In the genomic region with DNA sequence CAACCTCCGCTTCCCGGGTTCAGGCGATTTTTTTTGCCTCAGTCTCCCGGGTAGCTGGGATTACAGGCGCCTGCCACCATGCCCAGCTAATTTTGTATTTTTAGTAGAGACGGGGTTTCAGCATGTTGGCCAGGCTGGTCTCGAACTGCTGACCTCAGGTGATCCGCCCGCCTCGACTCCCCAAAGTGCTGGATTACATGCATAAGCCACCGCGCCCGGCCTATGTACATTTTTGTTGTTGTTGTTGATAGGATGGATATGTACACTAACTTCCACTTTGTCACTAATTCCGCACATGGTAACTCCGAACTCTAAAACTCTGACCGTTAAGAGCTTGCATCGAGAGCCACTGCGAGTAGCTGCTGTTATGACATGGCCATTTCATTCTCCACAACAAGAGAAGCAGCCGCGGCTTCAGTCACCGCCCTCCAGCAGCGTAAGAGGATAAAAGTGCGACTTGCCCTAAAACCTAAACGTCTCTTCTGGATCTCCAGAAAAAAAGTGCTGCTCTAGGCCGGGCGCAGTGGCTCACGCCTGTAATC, we compare ENCODE assay signal across 9 cellular contexts. TPM values are rescaled to one million over a fixed set of nuclear protein-coding genes. Genes with fewer than 3 reads are reported as not detected.
DNase-seq lines count a peak whose midpoint lies in the region; ATAC-seq, FAIRE-seq and TF ChIP-seq lines count a peak whose summit lies in the region.
"Had no signal": no experiment of that assay in that cellular context is flagged by ENCODE, and none has a peak within 500 bp of the region (broad histone marks: within the 10 kb centered on the region; RNA-seq: fewer than 3 reads in every experiment).

No MANE protein-coding gene starts in this region.

- TF ChIP-seq CTCF in A549 (IDR thresholded peaks at IDR 0.05), result no peak
- TF ChIP-seq CTCF in HFFc6 (IDR thresholded peaks at IDR 0.05), result no peak
- TF ChIP-seq CTCF in K562 (IDR thresholded peaks at IDR 0.05 in 2 of 3, conservative IDR thresholded peaks at IDR 0.05 in 1 of 3; ENCODE audit: insufficient read depth in 2 of 3, low read depth in 1 of 3, low read length in 3 of 3), result no peak
- TF ChIP-seq CTCF in GM20000 (IDR thresholded peaks at IDR 0.05; ENCODE audit: extremely low read depth, missing control alignments), result no peak

- H3K9me3 Mint-ChIP-seq in HFFc6, result no peaks in the 10 kb centered on the region
- no peaks in the 10 kb centered on the region for H3K9me3 Mint-ChIP-seq in naive thymus-derived CD8-positive, alpha-beta T cell

- no peak for TF ChIP-seq POLR2A in A549 (IDR thresholded peaks at IDR 0.05; ENCODE audit: low read length)
- no peak for TF ChIP-seq POLR2A in K562 (conservative IDR thresholded peaks at IDR 0.05)

- in situ Hi-C loops in K562 (cut with MboI), result no loop called here

- peak overlapping the region; percentile 11 to 99; a peak in 3 of 4 replicates for H3K9ac ChIP-seq in K562 (ENCODE audit: insufficient read depth in 1 of 2, low read depth in 2 of 2, low read length in 2 of 2)

- H3K36me3 ChIP-seq in K562 (ENCODE audit: control insufficient read depth, insufficient read depth, low read length), result peaks cover 36% of the 10 kb centered on the region

- peak overlapping the region; percentile 82 for H3K4me2 ChIP-seq in A549
- H3K4me2 ChIP-seq in K562 (ENCODE audit: insufficient read depth, low read length), result peak overlapping the region; percentile 61

- H3K27ac Mint-ChIP-seq in HFFc6, result no peak overlapping the region
- peak overlapping the region; percentile 88 to 98 (median 97) for H3K27ac Mint-ChIP-seq in naive thymus-derived CD8-positive, alpha-beta T cell

- no peak for TF ChIP-seq EP300 in A549 (IDR thresholded peaks at IDR 0.05)
- no peak for TF ChIP-seq EP300 in K562 (IDR thresholded peaks at IDR 0.05; ENCODE audit: low read length)

- WGBS in A549 (ENCODE audit: missing lambda C conversion rate), result 79% methylated on average over 27 of the region's 27 CpGs
- 76% methylated on average over 27 of the region's 27 CpGs for whole genome bisulfite sequencing in K562 (ENCODE audit: insufficient coverage, low coverage, missing lambda C conversion rate)

- H2AFZ ChIP-seq in K562 (ENCODE audit: low read depth, low read length), result peak overlapping the region; percentile 88

- BruUV-seq in K562 (replicated peaks; lab: Mats Ljungman, UMichigan), result TSS peak; percentile 59

- peaks cover 12% of the 10 kb centered on the region for H3K4me1 ChIP-seq in A549
- H3K4me1 ChIP-seq in K562 (replicated peaks in 1 of 2; ENCODE audit: control insufficient read depth in 2 of 2, insufficient read depth in 2 of 2, low read length in 2 of 2), result peaks cover 7 to 15% of the 10 kb centered on the region in 2 experiments

- ATAC-seq in A549 (no peak), K562 (no peak; the same call in 2 of the 3 replicates), GM18873 (IDR thresholded peaks at IDR 0.05; ENCODE audit: low FRiP score, unreplicated experiment) (no peak)
- no peak for ATAC-seq in naive thymus-derived CD8-positive, alpha-beta T cell

- H3K4me1 Mint-ChIP-seq in HFFc6 (ENCODE audit: low read depth), result peaks cover 28% of the 10 kb centered on the region
- H3K4me1 Mint-ChIP-seq in naive thymus-derived CD8-positive, alpha-beta T cell, result peaks cover 13 to 40% (median 38%) of the 10 kb centered on the region in 4 donors

- H3K27ac ChIP-seq in A549 (peak overlapping the region; percentile 72 to 99), K562 (ENCODE audit: extremely low read depth, low read depth, low read length) (peak overlapping the region; percentile 50; the same call in 1 of the 3 replicates)

- H3K27me3 ChIP-seq in K562 (ENCODE audit: control insufficient read depth in 2 of 2, insufficient read depth in 2 of 2, low read length in 2 of 2), result no peaks in the 10 kb centered on the region

- intact Hi-C loops in K562 (cut with micrococcal nuclease), result loop anchor here (2.0 to 5.0 kb wide), 2 partner anchors 28 to 35 kb away; partner anchors contain the start of genes DDIT3, GLI1 and MBD6

- H3K9me3 ChIP-seq in A549 (no peaks in the 10 kb centered on the region), K562 (replicated peaks; ENCODE audit: control insufficient read depth, insufficient read depth, low read depth, low read length) (no peaks in the 10 kb centered on the region)

- H3K36me3 Mint-ChIP-seq in HFFc6 (ENCODE audit: low read depth), result peaks cover 26% of the 10 kb centered on the region
- H3K36me3 Mint-ChIP-seq in naive thymus-derived CD8-positive, alpha-beta T cell, result peaks cover 6 to 37% (median 13%) of the 10 kb centered on the region in 3 donors

- TF ChIP-seq RAD21 in A549 (conservative IDR thresholded peaks at IDR 0.05 in 1 of 2, IDR thresholded peaks at IDR 0.05 in 1 of 2) (no peak), K562 (CRISPR knock-in tag; conservative IDR thresholded peaks at IDR 0.05 in 1 of 2, IDR thresholded peaks at IDR 0.05 in 1 of 2) (no peak)

- peaks cover 35% of the 10 kb centered on the region for H3K79me2 ChIP-seq in K562 (ENCODE audit: control insufficient read depth, insufficient read depth, low read length)

- H4K20me1 ChIP-seq in K562 (replicated peaks; ENCODE audit: control insufficient read depth, insufficient read depth, low read length), result no peaks in the 10 kb centered on the region

- DNase-seq in A549 (ENCODE audit: low read depth in 1 of 2, low spot score in 1 of 2), result no peak
- no peak for DNase-seq in HFFc6
- DNase-seq in K562 (ENCODE audit: extremely low read depth in 1 of 4, low spot score in 3 of 4), result no peak
- peak in 2 of 10 donors; percentile 20 to 63 for DNase-seq in naive thymus-derived CD8-positive, alpha-beta T cell
- no peak for DNase-seq in glomerular visceral epithelial cell (ENCODE audit: extremely low spot score)
- DNase-seq in retina, result no peak
- DNase-seq in GM20000 (ENCODE audit: low spot score), result no peak

- H3K9me1 ChIP-seq in K562 (ENCODE audit: control insufficient read depth, insufficient read depth, low read length), result peaks cover 3% of the 10 kb centered on the region

- peak overlapping the region; percentile 97 for H3K4me3 Mint-ChIP-seq in HFFc6
- H3K4me3 Mint-ChIP-seq in naive thymus-derived CD8-positive, alpha-beta T cell, result peak overlapping the region in 4 of 10 donors; percentile 95 to 99 (median 96)

- H3K27me3 Mint-ChIP-seq in HFFc6 (ENCODE audit: insufficient read depth), result peaks cover 2% of the 10 kb centered on the region; the same call in 1 of the 2 replicates
- no peaks in the 10 kb centered on the region for H3K27me3 Mint-ChIP-seq in naive thymus-derived CD8-positive, alpha-beta T cell

- H3K4me3 ChIP-seq in A549, result peak overlapping the region; percentile 30; the same call in 2 of the 3 replicates
- 0 out of 2 replicates have a peak overlapping the region, but pooled peaks have one; percentile 83 for H3K4me3 ChIP-seq in K562

- FAIRE-seq in A549 (lab: Jason Lieb, UNC) (no peak), K562 (lab: Jason Lieb, UNC) (no peak)

- POLR2A ChIA-PET in A549 (lab: Yijun Ruan, JAX) (interaction anchor here (0.7 kb wide), 2 partner anchors 22 to 190 kb away, joined by 3 to 6 read pairs; no protein-coding TSS in a partner anchor), K562 (lab: Yijun Ruan, JAX) (interaction anchor here (0.9 to 2.1 kb wide), 3 partner anchors 12 to 31 kb away, joined by 3 to 7 read pairs (median 3); no protein-coding TSS in a partner anchor)
- POLR2A ChIA-PET in naive thymus-derived CD8-positive, alpha-beta T cell (lab: Charles Lee), result interaction anchor here (0.7 to 6.4 kb wide), 6 partner anchors 7 to 39 kb away, joined by 5 to 65 read pairs (median 9); partner anchors contain the start of genes ARHGAP9 and DDIT3

- CTCF ChIA-PET in A549 (lab: Yijun Ruan, JAX), result interaction anchor here (1.0 to 19.9 kb wide), 6 partner anchors 10 to 249 kb away, joined by 3 to 240 read pairs (median 6); partner anchors contain the start of gene GLI1
- CTCF ChIA-PET in K562 (lab: Yijun Ruan, JAX; ENCODE audit: low intra/inter-chr PET ratio), result no interaction called here

RNA-seq across cellular contexts. Expression of gene MARS1, which starts 0.7 kb away (rescaled TPM):
- polyA plus RNA-seq in A549 (2011; rRNA removed) (372 and 406 TPM in 2 replicates), A549 (2017; fragmentation: RNase III; extraction: RNeasy Plus Mini Kit Qiagen cat#74134 plus additional on column Dnase treatment) (209 to 230 TPM (median 227 TPM) in 3 replicates), K562 (2011; rRNA removed) (145 and 271 TPM in 2 replicates), K562 (2014; fragmentation: Illumina TruSeq; extraction: Trizol) (298 and 362 TPM in 2 replicates), K562 (2014; fragmentation: Nextera tagmentation; extraction: Ambion mirVana) (100 to 1,000 TPM; 117 to 168 TPM), K562 (2014; rRNA removed) (221 and 229 TPM in 2 replicates)
- polyA plus RNA-seq in A549 (2012; cell fraction: cytosol; rRNA removed), result 236 and 247 TPM in 2 replicates
- 504 and 527 TPM in 2 replicates for polyA plus RNA-seq in A549 (2012; cell fraction: nucleus; rRNA removed)
- 428 and 497 TPM in 2 replicates for polyA minus RNA-seq in A549 (2011; rRNA and poly(A)+ RNA removed)
- total RNA-seq in HFFc6 (2021; fragmentation: NEBNext Ultra II Directional; extraction: Animal tissue kit (Norgen Biotek cat#: 25700)), result 100 to 1,000 TPM; 179 to 207 (median 193) TPM
- 823 and 1,075 TPM in 2 replicates for total RNA-seq in K562 (2011; cell fraction: chromatin; rRNA removed; ENCODE audit: low replicate concordance)
- total RNA-seq in K562 (2011; cell fraction: nucleolus; rRNA removed), result 517 and 536 TPM in 2 replicates
- total RNA-seq in K562 (2011; cell fraction: nucleoplasm; rRNA removed), result 605 and 612 TPM in 2 replicates
- total RNA-seq in K562 (2014; rRNA removed) (231 and 232 TPM in 2 replicates), K562 (2014; rRNA removed; fragmentation: Illumina TruSeq; extraction: Trizol) (220 and 245 TPM in 2 replicates), K562 (2015; rRNA removed; fragmentation: Illumina TruSeq; extraction: Trizol) (158 and 169 TPM in 2 replicates), K562 (2021) (339 and 382 TPM in 2 replicates)
- 137 and 183 TPM in 2 replicates for polyA plus RNA-seq in K562 (2011; cell fraction: cytosol; rRNA removed)
- polyA plus RNA-seq in K562 (2011; cell fraction: nucleus; rRNA removed), result 838 and 1,308 TPM in 2 replicates
- 210 and 555 TPM in 2 replicates for polyA plus RNA-seq in K562 (2012)
- polyA minus RNA-seq in K562 (2011; rRNA and poly(A)+ RNA removed), result 171 and 257 TPM in 2 replicates
- polyA minus RNA-seq in K562 (2011; cell fraction: cytosol; rRNA and poly(A)+ RNA removed), result 105 and 116 TPM in 2 replicates
- polyA minus RNA-seq in K562 (2011; cell fraction: nucleus; rRNA and poly(A)+ RNA removed), result 226 and 398 TPM in 2 replicates
- 100 to 1,000 TPM; 368 to 386 TPM for total RNA-seq in naive thymus-derived CD8-positive, alpha-beta T cell
- 10 to 100 TPM; 81.0 to 93.5 (median 91.9) TPM for polyA plus RNA-seq in naive thymus-derived CD8-positive, alpha-beta T cell

RNA-seq across cellular contexts. Expression of gene ARHGAP9, which starts 7.5 kb away (rescaled TPM):
- polyA plus RNA-seq in A549 (2011; rRNA removed), result 0.25 and 0.50 TPM in 2 replicates
- 0.23 and 0.24 TPM in 2 replicates for polyA plus RNA-seq in A549 (2012; cell fraction: cytosol; rRNA removed)
- polyA plus RNA-seq in A549 (2012; cell fraction: nucleus; rRNA removed), result 0.62 and 0.77 TPM in 2 replicates
- 0.20 to 0.29 TPM in 2 of 3 replicates, not detected in the other for polyA plus RNA-seq in A549 (2017; fragmentation: RNase III; extraction: RNeasy Plus Mini Kit Qiagen cat#74134 plus additional on column Dnase treatment)
- not detected in 2 replicates for polyA minus RNA-seq in A549 (2011; rRNA and poly(A)+ RNA removed)
- total RNA-seq in HFFc6 (2021; fragmentation: NEBNext Ultra II Directional; extraction: Animal tissue kit (Norgen Biotek cat#: 25700)), result under 1 TPM in 5 of 6 experiments, not detected in 1; 0.11 to 0.85 (median 0.21) TPM
- 8.4 and 15.8 TPM in 2 replicates for total RNA-seq in K562 (2011; cell fraction: chromatin; rRNA removed; ENCODE audit: low replicate concordance)
- 5.3 and 7.2 TPM in 2 replicates for total RNA-seq in K562 (2011; cell fraction: nucleolus; rRNA removed)
- total RNA-seq in K562 (2011; cell fraction: nucleoplasm; rRNA removed), result 7.3 and 8.5 TPM in 2 replicates
- 3.8 and 4.6 TPM in 2 replicates for total RNA-seq in K562 (2014; rRNA removed)
- total RNA-seq in K562 (2014; rRNA removed; fragmentation: Illumina TruSeq; extraction: Trizol), result 3.1 and 4.2 TPM in 2 replicates
- 5.1 and 5.8 TPM in 2 replicates for total RNA-seq in K562 (2015; rRNA removed; fragmentation: Illumina TruSeq; extraction: Trizol)
- total RNA-seq in K562 (2021), result 5.9 and 6.0 TPM in 2 replicates
- polyA plus RNA-seq in K562 (2011; rRNA removed), result 6.5 and 22.7 TPM in 2 replicates
- 7.6 and 14.0 TPM in 2 replicates for polyA plus RNA-seq in K562 (2011; cell fraction: cytosol; rRNA removed)
- 53.3 and 109 TPM in 2 replicates for polyA plus RNA-seq in K562 (2011; cell fraction: nucleus; rRNA removed)
- polyA plus RNA-seq in K562 (2012), result 5.2 and 15.6 TPM in 2 replicates
- 5.4 and 6.5 TPM in 2 replicates for polyA plus RNA-seq in K562 (2014; fragmentation: Illumina TruSeq; extraction: Trizol)
- polyA plus RNA-seq in K562 (2014; fragmentation: Nextera tagmentation; extraction: Ambion mirVana), result 1 to 10 TPM; 1.5 to 2.0 TPM
- polyA plus RNA-seq in K562 (2014; rRNA removed), result 3.3 and 10.2 TPM in 2 replicates
- polyA minus RNA-seq in K562 (2011; rRNA and poly(A)+ RNA removed), result 2.8 and 7.2 TPM in 2 replicates
- 1.5 and 8.5 TPM in 2 replicates for polyA minus RNA-seq in K562 (2011; cell fraction: cytosol; rRNA and poly(A)+ RNA removed)
- polyA minus RNA-seq in K562 (2011; cell fraction: nucleus; rRNA and poly(A)+ RNA removed), result 4.3 and 13.0 TPM in 2 replicates
- 100 to 1,000 TPM; 287 to 291 TPM for total RNA-seq in naive thymus-derived CD8-positive, alpha-beta T cell
- polyA plus RNA-seq in naive thymus-derived CD8-positive, alpha-beta T cell, result 100 to 1,000 TPM; 136 to 240 (median 150) TPM
- total RNA-seq: renal cortical epithelial cell had no signal

RNA-seq across cellular contexts. Expression of gene GLI1, which starts 27.5 kb away (rescaled TPM):
- polyA plus RNA-seq in A549 (2011; rRNA removed) (27.3 and 30.0 TPM in 2 replicates), A549 (2017; fragmentation: RNase III; extraction: RNeasy Plus Mini Kit Qiagen cat#74134 plus additional on column Dnase treatment) (13.0 to 13.5 TPM (median 13.1 TPM) in 3 replicates), K562 (2011; rRNA removed) (0.33 and 1.1 TPM in 2 replicates), K562 (2014; fragmentation: Illumina TruSeq; extraction: Trizol) (0.61 and 0.80 TPM in 2 replicates), K562 (2014; fragmentation: Nextera tagmentation; extraction: Ambion mirVana) (under 1 TPM; 0.24 to 0.31 TPM), K562 (2014; rRNA removed) (0.51 and 0.64 TPM in 2 replicates)
- 22.8 and 31.1 TPM in 2 replicates for polyA plus RNA-seq in A549 (2012; cell fraction: cytosol; rRNA removed)
- polyA plus RNA-seq in A549 (2012; cell fraction: nucleus; rRNA removed), result 95.0 and 106 TPM in 2 replicates
- 44.9 and 52.6 TPM in 2 replicates for polyA minus RNA-seq in A549 (2011; rRNA and poly(A)+ RNA removed)
- total RNA-seq in HFFc6 (2021; fragmentation: NEBNext Ultra II Directional; extraction: Animal tissue kit (Norgen Biotek cat#: 25700)), result 1 to 10 TPM; 3.9 to 5.8 (median 4.6) TPM
- total RNA-seq in K562 (2011; cell fraction: chromatin; rRNA removed; ENCODE audit: low replicate concordance), result 1.4 and 2.9 TPM in 2 replicates
- 1.0 and 1.3 TPM in 2 replicates for total RNA-seq in K562 (2011; cell fraction: nucleolus; rRNA removed)
- 2.0 and 2.7 TPM in 2 replicates for total RNA-seq in K562 (2011; cell fraction: nucleoplasm; rRNA removed)
- total RNA-seq in K562 (2014; rRNA removed) (0.33 and 0.41 TPM in 2 replicates), K562 (2014; rRNA removed; fragmentation: Illumina TruSeq; extraction: Trizol) (0.76 and 0.80 TPM in 2 replicates), K562 (2015; rRNA removed; fragmentation: Illumina TruSeq; extraction: Trizol) (0.30 and 2.2 TPM in 2 replicates), K562 (2021) (2.1 and 3.7 TPM in 2 replicates)
- 0.63 and 0.64 TPM in 2 replicates for polyA plus RNA-seq in K562 (2011; cell fraction: cytosol; rRNA removed)
- polyA plus RNA-seq in K562 (2011; cell fraction: nucleus; rRNA removed), result 2.0 and 3.7 TPM in 2 replicates
- 2.2 and 3.2 TPM in 2 replicates for polyA plus RNA-seq in K562 (2012)
- polyA minus RNA-seq in K562 (2011; rRNA and poly(A)+ RNA removed), result 0.36 and 0.81 TPM in 2 replicates
- not detected in 2 replicates for polyA minus RNA-seq in K562 (2011; cell fraction: cytosol; rRNA and poly(A)+ RNA removed)
- polyA minus RNA-seq in K562 (2011; cell fraction: nucleus; rRNA and poly(A)+ RNA removed), result 0.33 and 0.81 TPM in 2 replicates
- total RNA-seq in naive thymus-derived CD8-positive, alpha-beta T cell, result 1 to 10 TPM; 1.9 to 2.7 TPM
- polyA plus RNA-seq in naive thymus-derived CD8-positive, alpha-beta T cell, result not detected

RNA-seq across cellular contexts. Expression of gene INHBE, which starts 32.0 kb away (rescaled TPM):
- polyA plus RNA-seq in A549 (2011; rRNA removed) (2.4 and 2.9 TPM in 2 replicates), A549 (2017; fragmentation: RNase III; extraction: RNeasy Plus Mini Kit Qiagen cat#74134 plus additional on column Dnase treatment) (0.50 to 0.74 TPM (median 0.67 TPM) in 3 replicates), K562 (2011; rRNA removed) (1.7 and 4.7 TPM in 2 replicates), K562 (2014; fragmentation: Illumina TruSeq; extraction: Trizol) (9.1 and 11.1 TPM in 2 replicates), K562 (2014; fragmentation: Nextera tagmentation; extraction: Ambion mirVana) (1 to 10 TPM; 1.9 TPM), K562 (2014; rRNA removed) (8.5 and 9.9 TPM in 2 replicates)
- 0.67 and 0.74 TPM in 2 replicates for polyA plus RNA-seq in A549 (2012; cell fraction: cytosol; rRNA removed)
- 1.3 TPM in 2 replicates for polyA plus RNA-seq in A549 (2012; cell fraction: nucleus; rRNA removed)
- polyA minus RNA-seq in A549 (2011; rRNA and poly(A)+ RNA removed), result 3.3 and 5.0 TPM in 2 replicates
- total RNA-seq in HFFc6 (2021; fragmentation: NEBNext Ultra II Directional; extraction: Animal tissue kit (Norgen Biotek cat#: 25700)), result under 1 TPM in 5 of 6 experiments, not detected in 1; 0.12 to 0.34 (median 0.18) TPM
- total RNA-seq in K562 (2011; cell fraction: chromatin; rRNA removed; ENCODE audit: low replicate concordance), result 6.1 and 10.9 TPM in 2 replicates
- total RNA-seq in K562 (2011; cell fraction: nucleolus; rRNA removed), result 23.7 and 26.8 TPM in 2 replicates
- 12.3 and 17.1 TPM in 2 replicates for total RNA-seq in K562 (2011; cell fraction: nucleoplasm; rRNA removed)
- total RNA-seq in K562 (2014; rRNA removed) (8.2 and 12.2 TPM in 2 replicates), K562 (2014; rRNA removed; fragmentation: Illumina TruSeq; extraction: Trizol) (5.6 and 7.3 TPM in 2 replicates), K562 (2015; rRNA removed; fragmentation: Illumina TruSeq; extraction: Trizol) (0.94 and 1.2 TPM in 2 replicates), K562 (2021) (8.6 and 9.4 TPM in 2 replicates)
- polyA plus RNA-seq in K562 (2011; cell fraction: cytosol; rRNA removed), result 4.7 and 6.2 TPM in 2 replicates
- 1.1 and 2.3 TPM in 2 replicates for polyA plus RNA-seq in K562 (2011; cell fraction: nucleus; rRNA removed)
- 4.7 and 106 TPM in 2 replicates for polyA plus RNA-seq in K562 (2012)
- 1.7 and 3.4 TPM in 2 replicates for polyA minus RNA-seq in K562 (2011; rRNA and poly(A)+ RNA removed)
- polyA minus RNA-seq in K562 (2011; cell fraction: cytosol; rRNA and poly(A)+ RNA removed), result 0.67 and 3.6 TPM in 2 replicates
- polyA minus RNA-seq in K562 (2011; cell fraction: nucleus; rRNA and poly(A)+ RNA removed), result 1.2 and 2.7 TPM in 2 replicates
- total RNA-seq in naive thymus-derived CD8-positive, alpha-beta T cell, result not detected
- under 1 TPM in 1 of 3 donors, not detected in 2; 0.16 TPM for polyA plus RNA-seq in naive thymus-derived CD8-positive, alpha-beta T cell

RNA-seq across cellular contexts. Expression of gene DDIT3, which starts 33.2 kb away (rescaled TPM):
- polyA plus RNA-seq in A549 (2011; rRNA removed) (73.1 and 93.0 TPM in 2 replicates), A549 (2017; fragmentation: RNase III; extraction: RNeasy Plus Mini Kit Qiagen cat#74134 plus additional on column Dnase treatment) (11.5 to 16.0 TPM (median 13.5 TPM) in 3 replicates), K562 (2011; rRNA removed) (99.0 and 118 TPM in 2 replicates), K562 (2014; fragmentation: Illumina TruSeq; extraction: Trizol) (83.9 and 103 TPM in 2 replicates), K562 (2014; fragmentation: Nextera tagmentation; extraction: Ambion mirVana) (100 to 1,000 TPM; 254 to 272 TPM), K562 (2014; rRNA removed) (87.2 and 127 TPM in 2 replicates)
- 23.4 and 24.8 TPM in 2 replicates for polyA plus RNA-seq in A549 (2012; cell fraction: cytosol; rRNA removed)
- 27.5 and 41.9 TPM in 2 replicates for polyA plus RNA-seq in A549 (2012; cell fraction: nucleus; rRNA removed)
- polyA minus RNA-seq in A549 (2011; rRNA and poly(A)+ RNA removed), result 34.1 and 35.5 TPM in 2 replicates
- total RNA-seq in HFFc6 (2021; fragmentation: NEBNext Ultra II Directional; extraction: Animal tissue kit (Norgen Biotek cat#: 25700)), result 10 to 100 TPM in 4 of 6 experiments, 1 to 10 TPM in 2; 9.4 to 10.8 (median 10.2) TPM
- total RNA-seq in K562 (2011; cell fraction: chromatin; rRNA removed; ENCODE audit: low replicate concordance), result 172 and 185 TPM in 2 replicates
- total RNA-seq in K562 (2011; cell fraction: nucleolus; rRNA removed), result 119 and 124 TPM in 2 replicates
- 106 and 127 TPM in 2 replicates for total RNA-seq in K562 (2011; cell fraction: nucleoplasm; rRNA removed)
- total RNA-seq in K562 (2014; rRNA removed) (68.2 and 89.9 TPM in 2 replicates), K562 (2014; rRNA removed; fragmentation: Illumina TruSeq; extraction: Trizol) (89.6 and 104 TPM in 2 replicates), K562 (2015; rRNA removed; fragmentation: Illumina TruSeq; extraction: Trizol) (53.7 and 59.1 TPM in 2 replicates), K562 (2021) (56.8 and 61.8 TPM in 2 replicates)
- polyA plus RNA-seq in K562 (2011; cell fraction: cytosol; rRNA removed), result 29.5 and 56.7 TPM in 2 replicates
- 133 and 186 TPM in 2 replicates for polyA plus RNA-seq in K562 (2011; cell fraction: nucleus; rRNA removed)
- 99.5 and 353 TPM in 2 replicates for polyA plus RNA-seq in K562 (2012)
- polyA minus RNA-seq in K562 (2011; rRNA and poly(A)+ RNA removed), result 37.2 and 59.6 TPM in 2 replicates
- 22.3 and 23.0 TPM in 2 replicates for polyA minus RNA-seq in K562 (2011; cell fraction: cytosol; rRNA and poly(A)+ RNA removed)
- polyA minus RNA-seq in K562 (2011; cell fraction: nucleus; rRNA and poly(A)+ RNA removed), result 25.7 and 57.9 TPM in 2 replicates
- 10 to 100 TPM; 88.0 to 89.5 TPM for total RNA-seq in naive thymus-derived CD8-positive, alpha-beta T cell
- polyA plus RNA-seq in naive thymus-derived CD8-positive, alpha-beta T cell, result 10 to 100 TPM; 13.1 to 18.7 (median 15.5) TPM

Comparison
In these comparisons a context has a peak if more than half of its experiments do, and no peak if none do; other contexts are left out.
1. RNA of gene ARHGAP9, which starts 7.5 kb away (total RNA-seq): 287 to 291 TPM in naive thymus-derived CD8-positive, alpha-beta T cell; 3.1 to 15.8 TPM in K562 and 0.11 to 0.85 TPM in HFFc6; every median in the first group is over 10 times any median in the second.
2. Of the 35 proteins assayed by ChIP-seq in both K562 and A549: peak only in K562: none; only in A549: CHD4; in both: none; in neither: 34.